Comparison of ENCODE assay signal across 30 cellular contexts in the genomic region with DNA sequence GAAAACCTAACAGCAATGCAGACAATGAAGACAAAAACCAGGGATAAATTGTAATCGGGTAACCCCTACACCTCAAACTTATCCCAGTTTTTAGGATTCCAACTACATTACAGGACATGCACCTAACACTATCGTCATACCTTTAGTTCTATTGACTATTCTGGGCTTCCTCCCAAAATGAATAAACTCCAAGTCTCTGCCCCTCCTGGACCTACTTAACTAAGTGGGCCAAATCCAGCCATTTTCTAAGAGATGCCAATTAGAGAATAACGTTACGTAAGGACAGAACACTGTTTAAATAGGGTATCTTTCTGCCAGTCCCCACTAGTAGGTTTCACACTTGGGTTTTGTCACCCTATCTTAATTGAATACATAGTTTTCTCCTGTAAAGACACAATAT.
DNase-seq lines count a peak whose midpoint lies in the region; ATAC-seq and TF ChIP-seq lines count a peak whose summit lies in the region.
"Had no signal": no experiment of that assay in that cellular context is flagged by ENCODE, and none has a peak within 500 bp of the region (broad histone marks: within the 10 kb centered on the region; RNA-seq: fewer than 3 reads in every experiment).

No MANE protein-coding gene starts in this region.

- no peak overlapping the region for H2AFZ ChIP-seq in GM23248

- POLR2A ChIA-PET in WTC11 (lab: Charles Lee): no interaction called here

- 90 to 95% methylated on average over 4 of the region's 4 CpGs for WGBS in GM23248 (ENCODE audit: low coverage in 1 of 2, low lambda C conversion rate in 2 of 2, missing lambda C conversion rate in 2 of 2), 2 experiments

- CTCF ChIA-PET in WTC11 (lab: Charles Lee): no interaction called here

- peaks cover 0 to 4% of the 10 kb centered on the region in 2 donors for H3K9me3 Mint-ChIP-seq in activated naive CD4-positive, alpha-beta T cell treated with anti-CD3 and anti-CD28 coated beads, Interleukin-2, amount 50 U/mL, for 72 hours
- H3K9me3 Mint-ChIP-seq in WTC11: no peaks in the 10 kb centered on the region
- H3K9me3 Mint-ChIP-seq: activated naive CD4-positive, alpha-beta T cell treated with anti-CD3 and anti-CD28 coated beads for 36 hours; nephron had no signal

- H3K27ac ChIP-seq in GM23248: peak overlapping the region; percentile 86
- H3K27ac ChIP-seq: A549, coronary artery had no signal

- no peak for TF ChIP-seq CTCF in WTC11 (IDR thresholded peaks at IDR 0.05)

- peaks cover 75% of the 10 kb centered on the region for H3F3A ChIP-seq in GM23248 (ENCODE audit: insufficient read depth)

- no peak overlapping the region for H3K9ac ChIP-seq in GM23248

- H3K9me3 ChIP-seq in GM23248 (ENCODE audit: low read depth): no peaks in the 10 kb centered on the region
- H3K9me3 ChIP-seq: A549, left lung, testis had no signal

- in situ Hi-C loops in GM23248 (cut with MboI): no loop called here

- peaks cover 5% of the 10 kb centered on the region for H3K36me3 ChIP-seq in GM23248 (ENCODE audit: low read depth)

- H3K4me1 Mint-ChIP-seq in WTC11: peaks cover 28% of the 10 kb centered on the region

- H3K4me3 Mint-ChIP-seq in WTC11: no peak overlapping the region
- H3K4me3 Mint-ChIP-seq: activated naive CD4-positive, alpha-beta T cell treated with anti-CD3 and anti-CD28 coated beads for 36 hours; nephron had no signal

- H3K36me3 Mint-ChIP-seq in activated naive CD4-positive, alpha-beta T cell treated with anti-CD3 and anti-CD28 coated beads, Interleukin-2, amount 50 U/mL, for 72 hours: peaks cover 0 to 29% of the 10 kb centered on the region in 2 donors
- peaks cover 6% of the 10 kb centered on the region; the same call in 1 of the 2 replicates for H3K36me3 Mint-ChIP-seq in WTC11

- DNase-seq in activated naive CD4-positive, alpha-beta T cell treated with anti-CD3 and anti-CD28 coated beads, Interleukin-2, amount 50 U/mL, for 72 hours (ENCODE audit: low spot score in 2 of 2): no peak
- no peak for DNase-seq in activated naive CD4-positive, alpha-beta T cell (lab: John Stamatoyannopoulos, UW)
- DNase-seq in GM23248: no peak
- DNase-seq in globus pallidus (ENCODE audit: low spot score): peak; percentile 51
- peak; percentile 42 for DNase-seq in putamen (ENCODE audit: low spot score)
- no peak for DNase-seq in NCI-H526 (lab: John Stamatoyannopoulos, UW)
- DNase-seq in WTC11 (ENCODE audit: low spot score): no peak
- DNase-seq: activated CD4-positive, alpha-beta T cell treated with anti-CD3 and anti-CD28 coated beads, Interleukin-2, amount 50 U/mL, for 1 hour; activated naive CD4-positive, alpha-beta T cell treated with anti-CD3 and anti-CD28 coated beads for 36 hours; activated T-cell treated with anti-CD3 and anti-CD28 coated beads, Interleukin-2, amount 50 U/mL, for 1 hour; AML-193; DMS 273 treated with DMSO at 0.1 percent for 48 hours; EL; erythroblast; glutamatergic neuron; KBM-7; left lung; NCI-H1092; NCI-H1694; NCI-H774; SHP77 treated with DMSO at 0.1 percent for 48 hours; stimulated activated naive CD4-positive, alpha-beta T cell; T-helper 9 cell; testis had no signal

- H3K27me3 ChIP-seq in GM23248 (replicated peaks; ENCODE audit: insufficient read depth): no peaks in the 10 kb centered on the region
- H3K27me3 ChIP-seq: left lung, testis had no signal

- H3K4me1 ChIP-seq in GM23248 (ENCODE audit: insufficient read depth): peaks cover 66% of the 10 kb centered on the region

- H3K4me3 ChIP-seq in GM23248: no peak overlapping the region
- H3K4me3 ChIP-seq: A549, GM12878, left lung, skin epidermis, testis had no signal

- H3K79me2 ChIP-seq in GM23248 (ENCODE audit: insufficient read depth): peaks cover 98% of the 10 kb centered on the region

- no peak for ATAC-seq in activated naive CD4-positive, alpha-beta T cell treated with anti-CD3 and anti-CD28 coated beads, Interleukin-2, amount 50 U/mL, for 72 hours
- ATAC-seq in WTC11 (no peak), HG03280 (IDR thresholded peaks at IDR 0.05; ENCODE audit: unreplicated experiment) (no peak)
- ATAC-seq: A549, GM12878, left lung had no signal

- H4K20me1 ChIP-seq in GM23248 (ENCODE audit: insufficient read depth): no peaks in the 10 kb centered on the region

- H3K27me3 Mint-ChIP-seq in WTC11 (ENCODE audit: low read depth): no peaks in the 10 kb centered on the region

- no peaks in the 10 kb centered on the region for H3K9me2 ChIP-seq in GM23248 (ENCODE audit: insufficient read depth)

- peak overlapping the region; percentile 45 to 84 for H3K27ac Mint-ChIP-seq in activated naive CD4-positive, alpha-beta T cell treated with anti-CD3 and anti-CD28 coated beads, Interleukin-2, amount 50 U/mL, for 72 hours
- no peak overlapping the region for H3K27ac Mint-ChIP-seq in WTC11
- H3K27ac Mint-ChIP-seq: nephron had no signal

- H3K4me2 ChIP-seq in GM23248 (ENCODE audit: unreplicated experiment): peak overlapping the region; percentile 9
- H3K4me2 ChIP-seq: A549 had no signal

TF ChIP-seq in WTC11, 78 proteins besides CTCF, POLR2A, EP300 and RAD21 (continues in another document):
- TF ChIP-seq ZNF671 (CRISPR knock-in tag; IDR thresholded peaks at IDR 0.05) (no peak), KAT7 (CRISPR knock-in tag; IDR thresholded peaks at IDR 0.05; ENCODE audit: borderline replicate concordance) (no peak), RELA (CRISPR knock-in tag; IDR thresholded peaks at IDR 0.05; ENCODE audit: borderline replicate concordance) (no peak), TEAD4 (CRISPR knock-in tag; IDR thresholded peaks at IDR 0.05) (no peak), FOXP1 (CRISPR knock-in tag; IDR thresholded peaks at IDR 0.05; ENCODE audit: borderline replicate concordance) (no peak), NR3C1 (CRISPR knock-in tag; conservative IDR thresholded peaks at IDR 0.05; ENCODE audit: low read depth) (no peak), GRHL2 (CRISPR knock-in tag; IDR thresholded peaks at IDR 0.05; ENCODE audit: insufficient replicate concordance, severe bottlenecking) (no peak), FOXK1 (CRISPR knock-in tag; IDR thresholded peaks at IDR 0.05) (no peak), MYBL2 (CRISPR knock-in tag; IDR thresholded peaks at IDR 0.05) (no peak)
- TF ChIP-seq, protein P1, sequence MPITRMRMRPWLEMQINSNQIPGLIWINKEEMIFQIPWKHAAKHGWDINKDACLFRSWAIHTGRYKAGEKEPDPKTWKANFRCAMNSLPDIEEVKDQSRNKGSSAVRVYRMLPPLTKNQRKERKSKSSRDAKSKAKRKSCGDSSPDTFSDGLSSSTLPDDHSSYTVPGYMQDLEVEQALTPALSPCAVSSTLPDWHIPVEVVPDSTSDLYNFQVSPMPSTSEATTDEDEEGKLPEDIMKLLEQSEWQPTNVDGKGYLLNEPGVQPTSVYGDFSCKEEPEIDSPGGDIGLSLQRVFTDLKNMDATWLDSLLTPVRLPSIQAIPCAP (CRISPR knock-in tag; IDR thresholded peaks at IDR 0.05): no peak
- TF ChIP-seq, protein P2, sequence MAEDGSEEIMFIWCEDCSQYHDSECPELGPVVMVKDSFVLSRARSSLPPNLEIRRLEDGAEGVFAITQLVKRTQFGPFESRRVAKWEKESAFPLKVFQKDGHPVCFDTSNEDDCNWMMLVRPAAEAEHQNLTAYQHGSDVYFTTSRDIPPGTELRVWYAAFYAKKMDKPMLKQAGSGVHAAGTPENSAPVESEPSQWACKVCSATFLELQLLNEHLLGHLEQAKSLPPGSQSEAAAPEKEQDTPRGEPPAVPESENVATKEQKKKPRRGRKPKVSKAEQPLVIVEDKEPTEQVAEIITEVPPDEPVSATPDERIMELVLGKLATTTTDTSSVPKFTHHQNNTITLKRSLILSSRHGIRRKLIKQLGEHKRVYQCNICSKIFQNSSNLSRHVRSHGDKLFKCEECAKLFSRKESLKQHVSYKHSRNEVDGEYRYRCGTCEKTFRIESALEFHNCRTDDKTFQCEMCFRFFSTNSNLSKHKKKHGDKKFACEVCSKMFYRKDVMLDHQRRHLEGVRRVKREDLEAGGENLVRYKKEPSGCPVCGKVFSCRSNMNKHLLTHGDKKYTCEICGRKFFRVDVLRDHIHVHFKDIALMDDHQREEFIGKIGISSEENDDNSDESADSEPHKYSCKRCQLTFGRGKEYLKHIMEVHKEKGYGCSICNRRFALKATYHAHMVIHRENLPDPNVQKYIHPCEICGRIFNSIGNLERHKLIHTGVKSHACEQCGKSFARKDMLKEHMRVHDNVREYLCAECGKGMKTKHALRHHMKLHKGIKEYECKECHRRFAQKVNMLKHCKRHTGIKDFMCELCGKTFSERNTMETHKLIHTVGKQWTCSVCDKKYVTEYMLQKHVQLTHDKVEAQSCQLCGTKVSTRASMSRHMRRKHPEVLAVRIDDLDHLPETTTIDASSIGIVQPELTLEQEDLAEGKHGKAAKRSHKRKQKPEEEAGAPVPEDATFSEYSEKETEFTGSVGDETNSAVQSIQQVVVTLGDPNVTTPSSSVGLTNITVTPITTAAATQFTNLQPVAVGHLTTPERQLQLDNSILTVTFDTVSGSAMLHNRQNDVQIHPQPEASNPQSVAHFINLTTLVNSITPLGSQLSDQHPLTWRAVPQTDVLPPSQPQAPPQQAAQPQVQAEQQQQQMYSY (CRISPR knock-in tag; IDR thresholded peaks at IDR 0.05): no peak
- TF ChIP-seq, protein P3, sequence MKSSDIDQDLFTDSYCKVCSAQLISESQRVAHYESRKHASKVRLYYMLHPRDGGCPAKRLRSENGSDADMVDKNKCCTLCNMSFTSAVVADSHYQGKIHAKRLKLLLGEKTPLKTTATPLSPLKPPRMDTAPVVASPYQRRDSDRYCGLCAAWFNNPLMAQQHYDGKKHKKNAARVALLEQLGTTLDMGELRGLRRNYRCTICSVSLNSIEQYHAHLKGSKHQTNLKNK (CRISPR knock-in tag; IDR thresholded peaks at IDR 0.05): no peak
- TF ChIP-seq, protein P4, sequence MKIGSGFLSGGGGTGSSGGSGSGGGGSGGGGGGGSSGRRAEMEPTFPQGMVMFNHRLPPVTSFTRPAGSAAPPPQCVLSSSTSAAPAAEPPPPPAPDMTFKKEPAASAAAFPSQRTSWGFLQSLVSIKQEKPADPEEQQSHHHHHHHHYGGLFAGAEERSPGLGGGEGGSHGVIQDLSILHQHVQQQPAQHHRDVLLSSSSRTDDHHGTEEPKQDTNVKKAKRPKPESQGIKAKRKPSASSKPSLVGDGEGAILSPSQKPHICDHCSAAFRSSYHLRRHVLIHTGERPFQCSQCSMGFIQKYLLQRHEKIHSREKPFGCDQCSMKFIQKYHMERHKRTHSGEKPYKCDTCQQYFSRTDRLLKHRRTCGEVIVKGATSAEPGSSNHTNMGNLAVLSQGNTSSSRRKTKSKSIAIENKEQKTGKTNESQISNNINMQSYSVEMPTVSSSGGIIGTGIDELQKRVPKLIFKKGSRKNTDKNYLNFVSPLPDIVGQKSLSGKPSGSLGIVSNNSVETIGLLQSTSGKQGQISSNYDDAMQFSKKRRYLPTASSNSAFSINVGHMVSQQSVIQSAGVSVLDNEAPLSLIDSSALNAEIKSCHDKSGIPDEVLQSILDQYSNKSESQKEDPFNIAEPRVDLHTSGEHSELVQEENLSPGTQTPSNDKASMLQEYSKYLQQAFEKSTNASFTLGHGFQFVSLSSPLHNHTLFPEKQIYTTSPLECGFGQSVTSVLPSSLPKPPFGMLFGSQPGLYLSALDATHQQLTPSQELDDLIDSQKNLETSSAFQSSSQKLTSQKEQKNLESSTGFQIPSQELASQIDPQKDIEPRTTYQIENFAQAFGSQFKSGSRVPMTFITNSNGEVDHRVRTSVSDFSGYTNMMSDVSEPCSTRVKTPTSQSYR (CRISPR knock-in tag; IDR thresholded peaks at IDR 0.05): no peak

Comparison
In these comparisons a context has a peak if more than half of its experiments do, and no peak if none do; other contexts are left out.
1. DNase-seq: peak in globus pallidus (single experiment) and putamen (single experiment); none in activated naive CD4-positive, alpha-beta T cell treated with anti-CD3 and anti-CD28 coated beads, Interleukin-2, amount 50 U/mL, for 72 hours (0 of 2), activated naive CD4-positive, alpha-beta T cell (0 of 4), GM23248 (single experiment), NCI-H526 (0 of 2) and WTC11 (single experiment).